Comparison of ENCODE assay signal across 19 cellular contexts in genomic region chr6:123030292-123030691, GRCh38. TPM values are rescaled to one million over a fixed set of nuclear protein-coding genes. Genes with fewer than 3 reads are reported as not detected.
"Had no signal": no experiment of that assay in that cellular context is flagged by ENCODE, and none has a peak within 500 bp of the region (broad histone marks: within the 10 kb centered on the region; RNA-seq: fewer than 3 reads in every experiment).

No MANE protein-coding gene starts in this region.

- H3K27ac ChIP-seq: colonic mucosa, esophagus squamous epithelium, right atrium auricular region, transverse colon had no signal

- H3K9me3 ChIP-seq: colonic mucosa, esophagus squamous epithelium, right atrium auricular region, transverse colon had no signal

- H3K36me3 ChIP-seq: colonic mucosa, esophagus squamous epithelium, right atrium auricular region, transverse colon had no signal

- H3K4me1 ChIP-seq: colonic mucosa, esophagus squamous epithelium, right atrium auricular region, transverse colon had no signal

- DNase-seq: activated naive CD4-positive, alpha-beta T cell; activated naive CD8-positive, alpha-beta T cell treated with anti-CD3 and anti-CD28 coated beads, Interleukin-2, amount 10 ng/mL, durations not matched to agents 7 days and 5 days; anterior cingulate cortex; colonic mucosa; esophagus squamous epithelium; glutamatergic neuron; mesendoderm; nucleus accumbens; small intestine; stimulated activated CD4-positive, alpha-beta T cell treated with anti-CD3 and anti-CD28 coated beads, Interleukin-4, amount 100 ng/mL, for 4 hours; stimulated activated CD8-positive, alpha-beta memory T cell treated with anti-CD3 and anti-CD28 coated beads, Interleukin-4, amount 100 ng/mL, for 48 hours; stimulated activated naive CD4-positive, alpha-beta T cell treated with Interleukin-2 at 50 U/mL for 16 hours; substantia nigra; transverse colon had no signal

- H3K27me3 ChIP-seq: colonic mucosa, esophagus squamous epithelium, right atrium auricular region, transverse colon had no signal

- H3K4me3 ChIP-seq: colonic mucosa, esophagus squamous epithelium, right atrium auricular region, transverse colon had no signal

RNA-seq across cellular contexts. Expression of gene CLVS2, which starts 34.3 kb away (rescaled TPM):
- total RNA-seq: activated CD8-positive, alpha-beta memory T cell treated with anti-CD3 and anti-CD28 coated beads for 36 hours; activated naive CD8-positive, alpha-beta T cell treated with anti-CD3 and anti-CD28 coated beads, Interleukin-2, amount 10 ng/mL, durations not matched to agents 7 days and 5 days; activated T-helper 1 cell treated with anti-CD3 and anti-CD28 coated beads, Interleukin-12 subunit alpha, Interleukin-12 subunit beta, Interleukin-2, Interleukin-4 antibody, amounts not matched to agents 30 ng/mL and 10 ng/mL and 1 ng/mL, durations not matched to agents 14 hours and 24 hours and 36 hours; cardiac septum; posterior vena cava; right atrium auricular region had no signal
